ENCODE assay signal across 17 cellular contexts in the genomic region with DNA sequence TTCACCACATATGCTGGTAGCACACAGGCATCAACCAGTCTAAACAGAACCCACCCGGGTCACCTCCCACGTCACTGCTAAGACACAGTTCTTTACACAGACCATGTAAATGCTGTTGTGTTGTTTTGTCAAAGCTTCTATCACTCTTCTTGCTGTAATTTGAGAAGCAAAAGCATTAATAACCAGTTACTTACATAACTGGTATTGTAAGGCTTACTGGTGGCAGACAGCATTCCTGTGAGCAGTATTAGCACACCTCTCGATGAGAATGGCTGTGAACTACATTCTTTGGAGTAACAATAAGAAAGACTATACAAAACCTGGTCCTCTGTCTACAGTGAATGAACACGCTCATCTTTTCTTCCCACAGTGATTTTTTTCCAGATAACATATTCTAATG.
"Had no signal": no experiment of that assay in that cellular context is flagged by ENCODE, and none has a peak within 500 bp of the region (broad histone marks: within the 10 kb centered on the region; RNA-seq: fewer than 3 reads in every experiment).

No MANE protein-coding gene starts in this region.

- H3K27ac ChIP-seq: vagina had no signal

- H3K27me3 Mint-ChIP-seq: activated CD4-positive, alpha-beta memory T cell treated with anti-CD3 and anti-CD28 coated beads for 36 hours; activated naive CD8-positive, alpha-beta T cell treated with anti-CD3 and anti-CD28 coated beads for 36 hours; memory B cell had no signal

- DNase-seq: activated CD4-positive, alpha-beta memory T cell treated with anti-CD3 and anti-CD28 coated beads for 36 hours; activated CD4-positive, alpha-beta T cell treated with anti-CD3 and anti-CD28 coated beads for 1 hour; activated gamma-delta T cell; activated naive CD8-positive, alpha-beta T cell treated with anti-CD3 and anti-CD28 coated beads for 36 hours; activated T-cell treated with anti-CD3 and anti-CD28 coated beads, Interleukin-2, amount 50 U/mL, for 4 hours; aorta; effector CD4-positive, alpha-beta T cell; head of caudate nucleus; occipital lobe; psoas muscle; stimulated activated CD4-positive, alpha-beta T cell treated with anti-CD3 and anti-CD28 coated beads, Interleukin-4, amount 100 ng/mL, for 4 hours; stomach; T-helper 9 cell had no signal

- H3K4me3 Mint-ChIP-seq: activated CD4-positive, alpha-beta memory T cell treated with anti-CD3 and anti-CD28 coated beads for 36 hours; activated naive CD8-positive, alpha-beta T cell treated with anti-CD3 and anti-CD28 coated beads for 36 hours; activated T-cell treated with anti-CD3 and anti-CD28 coated beads, Interleukin-2, amount 50 U/mL, for 4 hours; memory B cell; nephron had no signal

- H3K4me1 Mint-ChIP-seq: activated naive CD8-positive, alpha-beta T cell treated with anti-CD3 and anti-CD28 coated beads for 36 hours; nephron had no signal

- ATAC-seq: activated T-cell treated with anti-CD3 and anti-CD28 coated beads, Interleukin-2, amount 50 U/mL, for 4 hours; left lobe of liver had no signal

- H3K9me3 Mint-ChIP-seq: activated T-cell treated with anti-CD3 and anti-CD28 coated beads, Interleukin-2, amount 50 U/mL, for 4 hours; memory B cell had no signal

- H3K27ac Mint-ChIP-seq: activated CD4-positive, alpha-beta memory T cell treated with anti-CD3 and anti-CD28 coated beads for 36 hours; activated naive CD8-positive, alpha-beta T cell treated with anti-CD3 and anti-CD28 coated beads for 36 hours; memory B cell; nephron had no signal
